Comparison of ENCODE assay signal across 8 cellular contexts in the genomic region with DNA sequence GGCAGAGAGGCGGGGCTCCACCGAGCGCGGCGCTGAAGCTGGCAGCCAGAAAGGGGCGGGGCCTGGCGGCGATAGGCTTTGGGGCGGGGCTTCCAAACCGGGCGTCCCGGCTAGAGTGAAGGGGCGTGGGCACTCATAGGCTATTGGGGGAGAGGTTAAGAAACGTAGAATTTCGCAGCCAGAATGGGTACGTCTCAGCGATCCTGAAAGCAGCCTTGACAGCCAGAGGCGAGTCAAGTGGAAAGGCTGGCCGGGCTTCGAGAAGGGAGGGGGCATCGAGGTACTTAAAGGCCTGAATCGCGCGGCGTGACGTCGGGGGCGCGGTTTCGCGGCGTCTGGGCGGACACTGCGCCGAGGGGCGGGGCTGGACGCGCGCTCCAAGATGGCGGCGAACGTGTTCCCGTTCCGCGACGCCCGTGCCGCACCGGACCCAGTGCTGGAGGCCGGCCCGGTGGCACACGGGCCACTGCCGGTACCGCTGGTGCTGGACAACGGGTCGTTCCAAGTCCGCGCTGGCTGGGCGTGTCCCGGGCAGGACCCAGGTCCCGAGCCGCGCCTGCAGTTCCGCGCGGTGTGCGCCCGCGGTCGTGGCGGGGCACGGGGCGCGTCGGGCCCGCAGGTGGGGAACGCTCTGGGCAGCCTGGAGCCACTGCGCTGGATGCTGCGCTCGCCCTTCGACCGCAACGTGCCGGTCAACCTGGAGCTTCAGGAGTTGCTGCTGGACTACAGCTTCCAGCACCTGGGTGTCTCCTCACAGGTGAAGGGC. TPM values are rescaled to one million over a fixed set of nuclear protein-coding genes. Genes with fewer than 3 reads are reported as not detected.
DNase-seq lines count a peak whose midpoint lies in the region; ATAC-seq and TF ChIP-seq lines count a peak whose summit lies in the region.

ACTR5 (plus strand) TSS at position 364 of the 766 bp plus-strand sequence; CDS start at position 383, 19 bp downstream.

- H3K4me3 Mint-ChIP-seq in activated CD4-positive, alpha-beta T cell treated with anti-CD3 and anti-CD28 coated beads, Interleukin-2, amount 10 ng/mL, durations not matched to agents 7 days and 5 days: peak within 1 kb of the TSS; percentile 87

- POLR2A ChIA-PET in activated CD4-positive, alpha-beta T cell treated with anti-CD3 and anti-CD28 coated beads, Interleukin-2, amount 10 ng/mL, durations not matched to agents 7 days and 5 days (lab: Charles Lee): no interaction called here

- DNase-seq in NCI-H526 treated with DMSO at 0.1 percent for 48 hours (lab: John Stamatoyannopoulos, UW) (peak; percentile 97), coronary artery (ENCODE audit: low spot score) (peak; percentile 93), left lobe of liver (ENCODE audit: low spot score) (peak; percentile 96)
- peak; percentile 97 for DNase-seq in activated CD4-positive, alpha-beta T cell treated with anti-CD3 and anti-CD28 coated beads, Interleukin-2, amount 10 ng/mL, durations not matched to agents 7 days and 5 days
- peak; percentile 95 for DNase-seq in stimulated activated CD4-positive, alpha-beta T cell treated with anti-CD3 and anti-CD28 coated beads, Interleukin-1b, Interleukin-23, amount 100 ng/mL, for 48 hours

- ATAC-seq in GM19395 (IDR thresholded peaks at IDR 0.05; ENCODE audit: unreplicated experiment): peak; percentile 89
- peak; percentile 80 for ATAC-seq in HG03521 (IDR thresholded peaks at IDR 0.05; ENCODE audit: unreplicated experiment)
- ATAC-seq in left lobe of liver: peak; percentile 94

- no peaks in the 10 kb centered on the region for H3K9me3 Mint-ChIP-seq in activated CD4-positive, alpha-beta T cell treated with anti-CD3 and anti-CD28 coated beads, Interleukin-2, amount 10 ng/mL, durations not matched to agents 7 days and 5 days

- H3K27me3 Mint-ChIP-seq in activated CD4-positive, alpha-beta T cell treated with anti-CD3 and anti-CD28 coated beads, Interleukin-2, amount 10 ng/mL, durations not matched to agents 7 days and 5 days: no peaks in the 10 kb centered on the region

- peaks cover 20% of the 10 kb centered on the region for H3K4me1 Mint-ChIP-seq in activated CD4-positive, alpha-beta T cell treated with anti-CD3 and anti-CD28 coated beads, Interleukin-2, amount 10 ng/mL, durations not matched to agents 7 days and 5 days

- H3K27ac Mint-ChIP-seq in activated CD4-positive, alpha-beta T cell treated with anti-CD3 and anti-CD28 coated beads, Interleukin-2, amount 10 ng/mL, durations not matched to agents 7 days and 5 days: peak within 1 kb of the TSS; percentile 98

- peaks cover 7% of the 10 kb centered on the region for H3K36me3 Mint-ChIP-seq in activated CD4-positive, alpha-beta T cell treated with anti-CD3 and anti-CD28 coated beads, Interleukin-2, amount 10 ng/mL, durations not matched to agents 7 days and 5 days (ENCODE audit: low read depth)

- CTCF ChIA-PET in activated CD4-positive, alpha-beta T cell treated with anti-CD3 and anti-CD28 coated beads, Interleukin-2, amount 10 ng/mL, durations not matched to agents 7 days and 5 days (lab: Charles Lee): interaction anchor here (1.4 to 2.3 kb wide), 3 partner anchors 11 to 42 kb away, joined by 3 to 7 read pairs (median 4); no protein-coding TSS in a partner anchor

- TF ChIP-seq CTCF in C4-2B (conservative IDR thresholded peaks at IDR 0.05): no peak
- TF ChIP-seq CTCF in coronary artery (IDR thresholded peaks at IDR 0.05): no peak

- H3K27ac ChIP-seq in C4-2B (peak within 1 kb of the TSS; percentile 87), coronary artery (peak within 1 kb of the TSS; percentile 88 to 93)

- peak within 1 kb of the TSS; percentile 86 for H3K4me3 ChIP-seq in coronary artery

RNA-seq across cellular contexts. Expression of gene ACTR5, which starts in this region (rescaled TPM):
- total RNA-seq in activated CD4-positive, alpha-beta T cell treated with anti-CD3 and anti-CD28 coated beads, Interleukin-2, amount 10 ng/mL, durations not matched to agents 7 days and 5 days: 1 to 10 TPM; 7.8 to 8.1 TPM
- total RNA-seq in left lobe of liver: 6.6 TPM

Comparison
In these comparisons a context has a peak if more than half of its experiments do, and no peak if none do; other contexts are left out.
1. Peak in every context shown above with its lines: DNase-seq, ATAC-seq, H3K4me3 ChIP-seq and H3K27ac ChIP-seq.